In the genomic region with DNA sequence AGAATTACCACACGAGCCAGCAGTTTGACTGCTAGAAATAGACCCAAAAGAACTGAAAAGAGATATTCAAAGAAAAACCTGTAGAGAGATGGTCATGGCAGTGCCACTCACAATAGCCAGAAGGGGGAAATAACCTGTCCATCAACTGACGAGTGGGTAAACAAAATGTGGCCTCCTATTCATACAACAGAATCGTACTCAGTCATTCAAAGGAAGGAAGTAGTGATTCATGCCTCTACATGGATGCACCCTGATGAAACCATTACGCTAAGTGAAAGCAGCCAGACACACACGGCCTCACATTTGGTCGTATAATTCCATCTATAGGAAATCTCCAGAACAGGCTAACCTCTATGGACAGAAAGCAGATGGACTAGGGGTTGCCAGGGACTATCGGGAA, we compare ENCODE assay signal across 16 cellular contexts. TPM values are rescaled to one million over a fixed set of nuclear protein-coding genes. Genes with fewer than 3 reads are reported as not detected.
"Had no signal": no experiment of that assay in that cellular context is flagged by ENCODE, and none has a peak within 500 bp of the region (broad histone marks: within the 10 kb centered on the region; RNA-seq: fewer than 3 reads in every experiment).

No MANE protein-coding gene starts in this region.

RNA-seq across cellular contexts. Expression of a gene that starts 2.1 kb away (rescaled TPM):
- total RNA-seq: activated B cell treated with CpG ODN at 0.5 μM for 24 hours; activated CD4-positive, alpha-beta memory T cell treated with anti-CD3 and anti-CD28 coated beads, Interleukin-2, amount 10 ng/mL, durations not matched to agents 7 days and 5 days; activated CD4-positive, alpha-beta T cell treated with anti-CD3 and anti-CD28 coated beads, Interleukin-2, amount 10 ng/mL, durations not matched to agents 7 days and 5 days; activated naive CD8-positive, alpha-beta T cell treated with anti-CD3 and anti-CD28 coated beads for 36 hours; astrocyte; cardiac septum; chondrocyte; endothelial cell of umbilical vein; esophagus squamous epithelium; fibroblast of lung; fibroblast of villous mesenchyme; gastroesophageal sphincter; glomerular endothelial cell; heart right ventricle; T-helper 17 cell had no signal
- polyA plus RNA-seq: endothelial cell of umbilical vein, esophagus, fibroblast of lung, heart right ventricle had no signal
